Comparison of ENCODE assay signal across 7 cellular contexts in genomic region chr12:53267309-53268008, GRCh38. TPM values are rescaled to one million over a fixed set of nuclear protein-coding genes. Genes with fewer than 3 reads are reported as not detected.
DNase-seq lines count a peak whose midpoint lies in the region; ATAC-seq and TF ChIP-seq lines count a peak whose summit lies in the region.

No MANE protein-coding gene starts in this region.

- H3K9me3 ChIP-seq in OCI-LY3 (ENCODE audit: insufficient read depth, low read length), result no peaks in the 10 kb centered on the region
- no peaks in the 10 kb centered on the region for H3K9me3 ChIP-seq in mucosa of descending colon
- H3K9me3 ChIP-seq in tibial nerve, result no peaks in the 10 kb centered on the region

- peak; percentile 14 for ATAC-seq in GM21529 (IDR thresholded peaks at IDR 0.05; ENCODE audit: unreplicated experiment)
- ATAC-seq in mucosa of descending colon, result peak; percentile 45
- no peak for ATAC-seq in HG03045 (IDR thresholded peaks at IDR 0.05; ENCODE audit: unreplicated experiment)

- H3K4me1 ChIP-seq in OCI-LY3 (ENCODE audit: low read length) (peaks cover 12% of the 10 kb centered on the region), mucosa of descending colon (ENCODE audit: low read depth) (peaks cover 6% of the 10 kb centered on the region), tibial nerve (peaks cover 0 to 15% (median 2%) of the 10 kb centered on the region in 4 donors)

- H2AFZ ChIP-seq in OCI-LY3 (ENCODE audit: low read depth, low read length), result peak overlapping the region; percentile 88

- DNase-seq in brain microvascular endothelial cell (no peak), mucosa of descending colon (no peak), tibial nerve (ENCODE audit: low spot score in 2 of 2) (peak in 1 of 2 donors; percentile 9), cerebellar nuclear complex (lab: John Stamatoyannopoulos, UW) (no peak)

- H3K4me2 ChIP-seq in OCI-LY3 (ENCODE audit: low read length), result peak overlapping the region; percentile 84

- in situ Hi-C loops in brain microvascular endothelial cell (cut with HindIII; ENCODE audit: low pct_ligation_motif_present, low sequenced_read_pairs), result no loop called here

- intact Hi-C loops in mucosa of descending colon (cut with DNase I, micrococcal nuclease), result no loop called here

- TF ChIP-seq EP300 in tibial nerve (IDR thresholded peaks at IDR 0.05), result no peak

- H3K4me3 ChIP-seq in OCI-LY3 (ENCODE audit: low read length), result peak overlapping the region; percentile 83
- peak overlapping the region; percentile 95 for H3K4me3 ChIP-seq in brain microvascular endothelial cell (ENCODE audit: low read depth, low read length)
- H3K4me3 ChIP-seq in mucosa of descending colon, result peak overlapping the region; percentile 24
- H3K4me3 ChIP-seq in tibial nerve, result peak overlapping the region; percentile 38 to 66 (median 56)

- H3K79me2 ChIP-seq in OCI-LY3 (ENCODE audit: low read length), result peaks cover 26% of the 10 kb centered on the region

- no peaks in the 10 kb centered on the region for H3K27me3 ChIP-seq in OCI-LY3 (ENCODE audit: low read depth, low read length)
- no peaks in the 10 kb centered on the region for H3K27me3 ChIP-seq in brain microvascular endothelial cell (replicated peaks)
- H3K27me3 ChIP-seq in tibial nerve, result no peaks in the 10 kb centered on the region

- no peak for TF ChIP-seq POLR2A in tibial nerve (IDR thresholded peaks at IDR 0.05)

- 43 to 44% methylated on average over 17 of the region's 17 CpGs for WGBS in tibial nerve, 2 donors

- H3K27ac ChIP-seq in OCI-LY3 (ENCODE audit: low read length) (peak overlapping the region; percentile 8; the same call in 1 of the 2 replicates), brain microvascular endothelial cell (no peak overlapping the region), tibial nerve (peak overlapping the region in 3 of 4 donors; percentile 40 to 73 (median 65))

- TF ChIP-seq CTCF in OCI-LY3 (IDR thresholded peaks at IDR 0.05; ENCODE audit: low read depth, low read length) (no peak), brain microvascular endothelial cell (IDR thresholded peaks at IDR 0.05; ENCODE audit: low read depth, low read length, missing control alignments) (no peak), mucosa of descending colon (IDR thresholded peaks at IDR 0.05) (no peak), tibial nerve (IDR thresholded peaks at IDR 0.05) (no peak)

- peaks cover 25% of the 10 kb centered on the region for H3K36me3 ChIP-seq in OCI-LY3 (replicated peaks; ENCODE audit: low read depth, low read length)
- no peaks in the 10 kb centered on the region for H3K36me3 ChIP-seq in brain microvascular endothelial cell (replicated peaks)
- H3K36me3 ChIP-seq in mucosa of descending colon (ENCODE audit: low read depth), result no peaks in the 10 kb centered on the region
- no peaks in the 10 kb centered on the region for H3K36me3 ChIP-seq in tibial nerve

- H4K20me1 ChIP-seq in OCI-LY3 (ENCODE audit: insufficient read depth, low read length), result no peaks in the 10 kb centered on the region

- peak overlapping the region; percentile 85 for H3K9ac ChIP-seq in OCI-LY3 (ENCODE audit: low read length)

RNA-seq across cellular contexts. Expression of gene ESPL1, which starts 0.6 kb away (rescaled TPM):
- total RNA-seq in mucosa of descending colon (10 to 100 TPM in 1 of 3 donors, 1 to 10 TPM in 2; 4.5 to 13.1 (median 5.8) TPM), tibial nerve (1 to 10 TPM in 3 of 4 donors, not detected in 1; 2.2 to 8.7 (median 2.5) TPM)

RNA-seq across cellular contexts. Expression of gene PFDN5, which starts 27.9 kb away (rescaled TPM):
- total RNA-seq in mucosa of descending colon (100 to 1,000 TPM; 262 to 390 (median 268) TPM), tibial nerve (100 to 1,000 TPM; 518 to 673 (median 591) TPM)

RNA-seq across cellular contexts. Expression of gene MYG1, which starts 32.0 kb away (rescaled TPM):
- 10 to 100 TPM; 35.4 to 54.9 (median 38.0) TPM for total RNA-seq in mucosa of descending colon
- total RNA-seq in tibial nerve, result 10 to 100 TPM; 49.2 to 82.8 (median 54.3) TPM

RNA-seq across cellular contexts. Expression of gene RARG, which starts 35.5 kb away (rescaled TPM):
- total RNA-seq in mucosa of descending colon, result 10 to 100 TPM; 10.7 to 35.3 (median 16.9) TPM
- 10 to 100 TPM; 28.0 to 32.3 (median 31.4) TPM for total RNA-seq in tibial nerve

RNA-seq across cellular contexts. Expression of gene AAAS, which starts 54.0 kb away (rescaled TPM):
- total RNA-seq in mucosa of descending colon, result 10 to 100 TPM; 40.2 to 46.9 (median 46.3) TPM
- total RNA-seq in tibial nerve, result 10 to 100 TPM; 55.5 to 76.8 (median 64.5) TPM

Comparison
In these comparisons a context has a peak if more than half of its experiments do, and no peak if none do; other contexts are left out.
1. H3K4me3 ChIP-seq: peak in every context shown above with its lines; median percentile 95 in brain microvascular endothelial cell; 83 in OCI-LY3; 56 in tibial nerve; 24 in mucosa of descending colon.